Comparison of ENCODE assay signal across 23 cellular contexts in the genomic region with DNA sequence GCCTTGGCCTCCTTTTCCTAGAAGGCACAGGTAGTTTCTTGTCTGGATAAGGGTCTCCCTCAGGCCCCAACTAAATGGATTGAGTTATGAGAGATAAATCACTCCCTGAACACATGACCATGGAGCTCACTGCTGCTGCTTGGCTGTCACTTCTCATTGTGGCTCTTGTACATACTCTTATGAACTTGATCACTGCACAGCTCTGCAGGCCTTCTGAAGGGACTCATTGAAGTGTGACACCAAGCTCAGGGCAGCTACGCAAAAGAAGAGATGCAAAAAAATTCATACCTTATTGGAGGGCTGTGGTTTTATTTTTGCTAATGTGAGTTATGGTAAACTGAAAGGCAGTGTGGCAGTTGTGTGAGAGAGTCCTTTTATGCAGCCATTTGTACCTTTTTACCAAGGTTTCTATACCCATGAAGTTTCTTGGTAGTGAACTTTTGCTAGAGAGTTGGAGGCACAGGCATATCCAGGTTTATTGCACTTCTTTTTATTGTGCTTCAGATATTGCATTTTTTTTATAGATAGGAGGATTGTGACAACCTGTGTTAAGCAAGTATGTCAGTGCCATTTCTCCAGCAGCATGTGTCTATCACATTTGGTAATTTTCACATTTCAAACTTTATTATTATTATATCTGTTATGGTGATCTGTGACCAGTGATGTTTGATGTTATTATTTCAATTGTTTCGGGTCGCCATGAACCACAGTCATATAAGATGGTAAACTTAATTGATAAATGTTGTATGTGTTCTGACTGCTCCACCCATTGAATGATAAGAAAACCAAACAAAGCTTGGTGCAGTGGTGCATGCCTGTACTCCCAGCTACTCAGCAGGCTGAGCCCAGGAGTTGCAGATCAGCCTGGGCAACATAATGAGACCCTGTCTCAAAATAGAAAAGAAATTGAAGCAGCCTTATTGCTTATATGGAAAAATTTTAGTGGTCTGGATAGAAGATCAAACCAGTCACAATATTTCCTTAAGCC.
A peak's percentile ranks its signal among the peaks of the same experiment; 100 is the strongest.
DNase-seq lines count a peak whose midpoint lies in the region; ATAC-seq, FAIRE-seq and TF ChIP-seq lines count a peak whose summit lies in the region.
"Had no signal": no experiment of that assay in that cellular context is flagged by ENCODE, and none has a peak within 500 bp of the region (broad histone marks: within the 10 kb centered on the region; RNA-seq: fewer than 3 reads in every experiment).

No MANE protein-coding gene starts in this region.

- peaks cover 75 to 77% (median 76%) of the 10 kb centered on the region in 3 donors for H3K4me1 Mint-ChIP-seq in IgD-negative memory B cell

- H3K4me1 ChIP-seq in mucosa of descending colon (ENCODE audit: low read depth) (peaks cover 17% of the 10 kb centered on the region), heart right ventricle (peaks cover 0 to 15% (median 9%) of the 10 kb centered on the region in 9 donors)

- no peaks in the 10 kb centered on the region for H3K27me3 Mint-ChIP-seq in IgD-negative memory B cell
- H3K27me3 Mint-ChIP-seq: activated naive CD8-positive, alpha-beta T cell treated with anti-CD3 and anti-CD28 coated beads for 36 hours had no signal

- no peaks in the 10 kb centered on the region for H3K9me3 Mint-ChIP-seq in IgD-negative memory B cell
- H3K9me3 Mint-ChIP-seq: activated naive CD8-positive, alpha-beta T cell treated with anti-CD3 and anti-CD28 coated beads for 36 hours; activated T-cell treated with anti-CD3 and anti-CD28 coated beads, Interleukin-2, amount 50 U/mL, for 72 hours; natural killer cell had no signal

- H3K9me3 ChIP-seq in mucosa of descending colon (no peaks in the 10 kb centered on the region), heart right ventricle (peaks cover 0 to 8% (median 0%) of the 10 kb centered on the region in 11 donors)

- no peak overlapping the region for H3K27ac ChIP-seq in heart right ventricle
- H3K27ac ChIP-seq: parathyroid adenoma had no signal

- H3K4me3 ChIP-seq in mucosa of descending colon (no peak overlapping the region), heart right ventricle (no peak overlapping the region)

- intact Hi-C loops in mucosa of descending colon (cut with DNase I, micrococcal nuclease) (no loop called here), heart right ventricle (cut with DNase I) (loop anchor here in 1 of 10 donors (10.0 kb wide), 1 partner anchor 176 kb away; no protein-coding TSS in a partner anchor)

- TF ChIP-seq POLR2A in GM12891 (IDR thresholded peaks at IDR 0.05; ENCODE audit: low read depth, low read length) = no peak

- no peaks in the 10 kb centered on the region for H3K27me3 ChIP-seq in heart right ventricle

- 96 to 98% methylated on average over 3 of the region's 3 CpGs for WGBS in heart right ventricle, 2 donors

- peak overlapping the region; percentile 82 to 93 (median 87) for H3K4me3 Mint-ChIP-seq in IgD-negative memory B cell
- H3K4me3 Mint-ChIP-seq: activated naive CD8-positive, alpha-beta T cell treated with anti-CD3 and anti-CD28 coated beads for 36 hours; activated T-cell treated with anti-CD3 and anti-CD28 coated beads, Interleukin-2, amount 50 U/mL, for 72 hours; natural killer cell had no signal

- H3K36me3 ChIP-seq in mucosa of descending colon (ENCODE audit: low read depth) = no peaks in the 10 kb centered on the region
- peaks cover 0 to 54% (median 6%) of the 10 kb centered on the region in 9 donors for H3K36me3 ChIP-seq in heart right ventricle

- DNase-seq in GM12891 (ENCODE audit: insufficient read length, low spot score) (no peak), mucosa of descending colon (peak in 1 of 3 donors; percentile 32), AG08396 (ENCODE audit: low spot score) (no peak), heart right ventricle (no peak)
- DNase-seq: activated CD4-positive, CD25-positive, alpha-beta regulatory T cell; activated naive CD8-positive, alpha-beta T cell treated with anti-CD3 and anti-CD28 coated beads for 36 hours; activated T-cell treated with anti-CD3 and anti-CD28 coated beads, Interleukin-2, amount 50 U/mL, for 72 hours; COR-L47; EL; kidney glomerular epithelial cell; mesenchymal stem cell; natural killer cell; NCI-H2081; NCI-H524; OCI-M1; stimulated activated CD4-positive, alpha-beta T cell treated with anti-CD3 and anti-CD28 coated beads, Interleukin-2, amount 100 ng/mL, for 24 hours; T-helper 2 cell had no signal

- H3K36me3 Mint-ChIP-seq in IgD-negative memory B cell = peaks cover 2% of the 10 kb centered on the region

- TF ChIP-seq CTCF in mucosa of descending colon (IDR thresholded peaks at IDR 0.05) = no peak
- TF ChIP-seq CTCF in heart right ventricle (IDR thresholded peaks at IDR 0.05) = no peak

- H3K27ac Mint-ChIP-seq in IgD-negative memory B cell = peak overlapping the region in 2 of 3 donors; percentile 37 to 83
- H3K27ac Mint-ChIP-seq: activated naive CD8-positive, alpha-beta T cell treated with anti-CD3 and anti-CD28 coated beads for 36 hours; activated T-cell treated with anti-CD3 and anti-CD28 coated beads, Interleukin-2, amount 50 U/mL, for 72 hours; natural killer cell had no signal

- FAIRE-seq in GM12891 (lab: Jason Lieb, UNC) = peak; percentile 85
- FAIRE-seq: endothelial cell of umbilical vein had no signal

- ATAC-seq in GM21529 (IDR thresholded peaks at IDR 0.05; ENCODE audit: unreplicated experiment) = peak; percentile 34
- peak; percentile 88 for ATAC-seq in mucosa of descending colon
- no peak for ATAC-seq in HG02938 (IDR thresholded peaks at IDR 0.05; ENCODE audit: unreplicated experiment)
- ATAC-seq in HG03571 (IDR thresholded peaks at IDR 0.05; ENCODE audit: unreplicated experiment) = no peak
- no peak for ATAC-seq in heart right ventricle
- ATAC-seq: activated T-cell treated with anti-CD3 and anti-CD28 coated beads, Interleukin-2, amount 50 U/mL, for 72 hours; natural killer cell had no signal

TF ChIP-seq in GM12891, 5 proteins besides CTCF, POLR2A, EP300 and RAD21:
- no peak for TF ChIP-seq POU2F2 (IDR thresholded peaks at IDR 0.05; ENCODE audit: low read depth, low read length)
- no peak for TF ChIP-seq SPI1 (IDR thresholded peaks at IDR 0.05; ENCODE audit: low read depth, low read length)
- peak; percentile 15 for TF ChIP-seq PAX5 (IDR thresholded peaks at IDR 0.05; ENCODE audit: insufficient read depth, low read length, severe bottlenecking)
- TF ChIP-seq TAF1 (IDR thresholded peaks at IDR 0.05; ENCODE audit: low read depth, low read length) = no peak

Comparison
In these comparisons a context has a peak if more than half of its experiments do, and no peak if none do; other contexts are left out.
1. ATAC-seq: peak in GM21529 (single experiment) and mucosa of descending colon (single experiment); none in HG02938 (single experiment), HG03571 (single experiment) and heart right ventricle (0 of 8).